Comparison of ENCODE assay signal across 8 cellular contexts in the genomic region with DNA sequence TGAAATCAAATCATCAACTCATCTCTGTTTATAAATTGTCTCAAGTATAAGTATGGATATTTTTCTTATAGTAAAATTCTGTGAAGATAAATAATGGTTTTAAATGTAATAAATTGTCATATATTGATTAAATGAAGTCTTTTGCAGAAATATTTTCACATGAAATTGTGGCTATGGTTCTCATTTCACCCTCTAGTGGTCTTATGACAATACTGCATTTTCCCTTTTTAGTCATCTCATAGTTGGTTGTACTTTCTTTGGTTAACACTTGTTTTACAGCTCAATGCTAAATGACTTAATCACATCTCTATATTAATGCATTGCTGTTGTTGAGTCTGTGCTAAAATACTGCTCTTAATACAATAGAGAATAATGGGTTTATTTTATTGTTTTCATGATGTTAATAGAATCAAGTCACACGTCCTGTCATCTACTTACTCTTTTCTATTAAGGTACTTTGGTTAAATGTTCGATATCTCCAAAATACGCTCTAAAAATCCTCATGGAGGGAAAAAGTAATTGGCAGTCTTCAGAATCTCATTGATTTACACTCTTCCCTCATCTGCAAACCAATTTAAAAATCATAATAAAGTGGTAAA. TPM values are rescaled to one million over a fixed set of nuclear protein-coding genes. Genes with fewer than 3 reads are reported as not detected.
DNase-seq lines count a peak whose midpoint lies in the region; ATAC-seq and TF ChIP-seq lines count a peak whose summit lies in the region.

No MANE protein-coding gene starts in this region.

- no peak overlapping the region for H3K27ac ChIP-seq in Panc1 (ENCODE audit: low read length)
- no peak overlapping the region for H3K27ac ChIP-seq in smooth muscle cell (ENCODE audit: low read depth)
- no peak overlapping the region for H3K27ac ChIP-seq in caudate nucleus (ENCODE audit: low read depth, low read length)

- CTCF ChIA-PET in Panc1 (lab: Charles Lee), result interaction anchor here (0.6 kb wide), 2 partner anchors 23 to 436 kb away, joined by 3 to 7 read pairs; no protein-coding TSS in a partner anchor

- no peak overlapping the region for H3K4me3 ChIP-seq in Panc1 (ENCODE audit: low read depth in 2 of 2, low read length in 2 of 2)
- H3K4me3 ChIP-seq in smooth muscle cell, result no peak overlapping the region

- intact Hi-C loops in Panc1 (cut with micrococcal nuclease; ENCODE audit: unreplicated experiment), result loop anchor here (5.0 kb wide), 1 partner anchor 249 kb away; no protein-coding TSS in a partner anchor

- no peaks in the 10 kb centered on the region for H3K79me2 ChIP-seq in smooth muscle cell (ENCODE audit: low read depth)

- H3K9ac ChIP-seq in smooth muscle cell (ENCODE audit: low read depth), result no peak overlapping the region

- TF ChIP-seq CTCF in Panc1 (IDR thresholded peaks at IDR 0.05) (peak; percentile 70; the same call in 1 of the 2 replicates), smooth muscle cell (IDR thresholded peaks at IDR 0.05; ENCODE audit: borderline replicate concordance, insufficient read depth, poor library complexity, severe bottlenecking) (peak; percentile 74)

- H3K4me1 ChIP-seq in Panc1 (ENCODE audit: control insufficient read depth, insufficient read depth, low read length) (no peaks in the 10 kb centered on the region), smooth muscle cell (ENCODE audit: low read depth) (no peaks in the 10 kb centered on the region)

- DNase-seq in SIG-M5 treated with dmso at 0.1 percent for 504 hours (lab: John Stamatoyannopoulos, UW; ENCODE audit: unreplicated experiment), result peak; percentile 27
- no peak for DNase-seq in SIG-M5 (lab: John Stamatoyannopoulos, UW)
- DNase-seq in Panc1 (ENCODE audit: low read depth, low spot score), result peak; percentile 28
- DNase-seq in fibroblast of peridontal ligament (ENCODE audit: extremely low read depth), result peak; percentile 68
- no peak for DNase-seq in smooth muscle cell (lab: John Stamatoyannopoulos, UW; ENCODE audit: unreplicated experiment)
- no peak for DNase-seq in caudate nucleus (lab: John Stamatoyannopoulos, UW)

- peaks cover 2% of the 10 kb centered on the region; the same call in 1 of the 2 replicates for H3K27me3 ChIP-seq in Panc1 (ENCODE audit: control insufficient read depth, insufficient read depth, low read length)
- H3K27me3 ChIP-seq in smooth muscle cell (ENCODE audit: low read depth), result no peaks in the 10 kb centered on the region

- 91% methylated on average over 3 of the region's 3 CpGs for WGBS in smooth muscle cell (ENCODE audit: low lambda C conversion rate)

- no peaks in the 10 kb centered on the region for H4K20me1 ChIP-seq in smooth muscle cell (ENCODE audit: low read depth)

- H3K36me3 ChIP-seq in Panc1 (ENCODE audit: control insufficient read depth, insufficient read depth, low read length) (no peaks in the 10 kb centered on the region; the same call in 1 of the 2 replicates), smooth muscle cell (ENCODE audit: low read depth) (no peaks in the 10 kb centered on the region)

- BruUV-seq in Panc1 (replicated peaks; lab: Mats Ljungman, UMichigan), result no TSS peak

- H3F3A ChIP-seq in smooth muscle cell (ENCODE audit: low read depth), result no peaks in the 10 kb centered on the region

- H3K9me3 ChIP-seq in Panc1 (ENCODE audit: control insufficient read depth, insufficient read depth, low read depth, low read length) (no peaks in the 10 kb centered on the region), smooth muscle cell (replicated peaks; ENCODE audit: low read depth) (no peaks in the 10 kb centered on the region)

- peak; percentile 82 for ATAC-seq in HG02885 (IDR thresholded peaks at IDR 0.05; ENCODE audit: poor library complexity, unreplicated experiment)
- no peak; the same call in 1 of the 2 replicates for ATAC-seq in Panc1
- no peak for ATAC-seq in HG02588 (IDR thresholded peaks at IDR 0.05; ENCODE audit: unreplicated experiment)

- in situ Hi-C loops in Panc1 (cut with HindIII; ENCODE audit: low pct_unique_long_range_greater_than_20kb, low sequenced_read_pairs), result no loop called here

- POLR2A ChIA-PET in Panc1 (lab: Charles Lee), result no interaction called here

- no peak overlapping the region for H3K4me2 ChIP-seq in smooth muscle cell

- no peak overlapping the region for H2AFZ ChIP-seq in smooth muscle cell (ENCODE audit: low read depth)

RNA-seq across cellular contexts. Expression of a gene that starts 38.0 kb away (rescaled TPM):
- 9.8 TPM for total RNA-seq in Panc1 (2021; ENCODE audit: unreplicated experiment)
- 3.1 TPM for polyA plus RNA-seq in Panc1 (2012; ENCODE audit: insufficient read length)
- total RNA-seq in smooth muscle cell, result 24.4 and 39.3 TPM in 2 replicates
- polyA plus RNA-seq in smooth muscle cell, result 4.1 and 6.7 TPM in 2 replicates

Comparison
In these comparisons a context has a peak if more than half of its experiments do, and no peak if none do; other contexts are left out.
1. DNase-seq: peak in SIG-M5 treated with dmso at 0.1 percent for 504 hours (single experiment), Panc1 (single experiment) and fibroblast of peridontal ligament (single experiment); none in SIG-M5 (single experiment), smooth muscle cell (single experiment) and caudate nucleus (0 of 61).